In the genomic region with DNA sequence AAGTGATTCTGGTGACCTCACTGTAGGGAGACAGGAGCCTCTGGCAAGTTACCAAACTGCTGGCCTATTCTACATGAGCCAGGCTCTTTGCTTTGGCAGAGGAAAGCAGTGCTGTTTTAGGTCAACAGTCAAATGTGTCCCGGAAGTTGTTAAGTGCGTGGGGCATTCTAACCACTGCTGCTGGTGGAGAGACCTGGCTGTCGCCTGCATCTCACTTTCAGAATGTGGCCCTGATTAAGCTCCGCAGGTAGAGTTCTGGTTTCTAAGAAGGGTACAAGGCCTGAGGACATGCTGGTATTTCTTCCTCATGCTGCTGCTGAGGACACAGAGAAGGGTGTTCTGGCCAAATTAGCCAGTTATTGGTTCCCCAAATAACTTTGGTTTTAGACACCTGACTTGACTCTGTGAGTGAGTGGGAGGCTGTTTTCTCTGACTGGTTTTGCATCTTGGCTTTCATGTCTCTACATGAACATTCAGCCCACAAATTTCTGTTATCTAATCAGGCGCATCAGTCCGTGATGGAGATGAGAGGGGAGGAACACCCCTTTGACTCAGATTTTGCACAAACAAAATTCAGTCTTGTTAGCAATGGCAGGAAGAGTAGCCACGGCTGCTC, we compare ENCODE assay signal across 8 cellular contexts.
DNase-seq lines count a peak whose midpoint lies in the region; ATAC-seq and TF ChIP-seq lines count a peak whose summit lies in the region.

No MANE protein-coding gene starts in this region.

- DNase-seq in GM12865 (ENCODE audit: low read depth), result peak; percentile 95
- DNase-seq in activated CD8-positive, alpha-beta memory T cell treated with anti-CD3 and anti-CD28 coated beads, Interleukin-2, amount 50 U/mL, for 48 hours, result peak; percentile 54
- peak; percentile 54 for DNase-seq in mucosa of gallbladder (ENCODE audit: low spot score)
- no peak for DNase-seq in posterior vena cava (ENCODE audit: low spot score)
- no peak for DNase-seq in posterior cingulate gyrus
- DNase-seq in Ammon's horn (ENCODE audit: low spot score), result no peak

- ATAC-seq in GM21367 (IDR thresholded peaks at IDR 0.05; ENCODE audit: unreplicated experiment) (peak; percentile 88), HG03575 (IDR thresholded peaks at IDR 0.05; ENCODE audit: extremely low read depth, insufficient number of reproducible peaks, low FRiP score, unreplicated experiment) (peak; percentile 89)

- peak overlapping the region; percentile 37 for H3K4me3 ChIP-seq in GM12865 (ENCODE audit: low read depth, low read length)

- intact Hi-C loops in posterior vena cava (cut with DNase I) (no loop called here), posterior cingulate gyrus (cut with DNase I) (no loop called here)

- no peak for TF ChIP-seq CTCF in GM12865 (IDR thresholded peaks at IDR 0.05; ENCODE audit: insufficient read depth, low read depth, low read length, missing control alignments)

Comparison
In these comparisons a context has a peak if more than half of its experiments do, and no peak if none do; other contexts are left out.
1. DNase-seq: peak in GM12865 (single experiment), activated CD8-positive, alpha-beta memory T cell treated with anti-CD3 and anti-CD28 coated beads, Interleukin-2, amount 50 U/mL, for 48 hours (single experiment) and mucosa of gallbladder (single experiment); none in posterior vena cava (single experiment), posterior cingulate gyrus (0 of 10) and Ammon's horn (single experiment).